In genomic region chr20:37471741-37472235, GRCh38 we compare ENCODE assay signal across 19 cellular contexts. TPM values are rescaled to one million over a fixed set of nuclear protein-coding genes. Genes with fewer than 3 reads are reported as not detected.
DNase-seq lines count a peak whose midpoint lies in the region; ATAC-seq, FAIRE-seq and TF ChIP-seq lines count a peak whose summit lies in the region.
"Had no signal": no experiment of that assay in that cellular context is flagged by ENCODE, and none has a peak within 500 bp of the region (broad histone marks: within the 10 kb centered on the region; RNA-seq: fewer than 3 reads in every experiment).

No MANE protein-coding gene starts in this region.

- peaks cover 30% of the 10 kb centered on the region for H3K4me1 Mint-ChIP-seq in endothelial cell (ENCODE audit: unreplicated experiment)
- H3K4me1 Mint-ChIP-seq: CD8-positive, alpha-beta memory T cell; GM23338 had no signal

- H3K4me2 ChIP-seq in HepG2 (ENCODE audit: low read depth, low read length) (no peak overlapping the region), mesendoderm (ENCODE audit: low read length) (no peak overlapping the region)
- H3K4me2 ChIP-seq: BLaER1, GM23338 had no signal

- H2AFZ ChIP-seq in HepG2 (ENCODE audit: low read length), result no peak overlapping the region
- H2AFZ ChIP-seq: GM23338 had no signal

- H3K79me2 ChIP-seq in HepG2 (ENCODE audit: insufficient read depth, low read length) (no peaks in the 10 kb centered on the region), mesendoderm (ENCODE audit: control insufficient read depth, insufficient read depth, low read length) (no peaks in the 10 kb centered on the region)

- TF ChIP-seq POLR2A in HepG2 (IDR thresholded peaks at IDR 0.05; ENCODE audit: insufficient read depth in 1 of 2, low read depth in 2 of 2, low read length in 2 of 2), result no peak
- TF ChIP-seq POLR2A in right lobe of liver (IDR thresholded peaks at IDR 0.05), result no peak

- H4K8ac ChIP-seq in mesendoderm (ENCODE audit: low read depth, low read length), result no peak overlapping the region

- no peak overlapping the region for H3K23ac ChIP-seq in mesendoderm (ENCODE audit: low read length)

- H3K4me3 Mint-ChIP-seq in endothelial cell (ENCODE audit: unreplicated experiment), result peak overlapping the region; percentile 0
- H3K4me3 Mint-ChIP-seq: CD8-positive, alpha-beta memory T cell; GM23338 had no signal

- peak; percentile 39 for ATAC-seq in HepG2
- ATAC-seq in right lobe of liver, result no peak
- ATAC-seq: GM23338 had no signal

- H3K18ac ChIP-seq in mesendoderm (ENCODE audit: low read length), result no peak overlapping the region

- WGBS in HepG2 (ENCODE audit: low lambda C conversion rate), result 8% methylated on average over 7 of the region's 7 CpGs
- 56% methylated on average over 1 of the region's 7 CpGs for WGBS in right lobe of liver (ENCODE audit: insufficient coverage, low coverage, low lambda C conversion rate, missing lambda C conversion rate)
- WGBS in mesendoderm (ENCODE audit: extremely low coverage, insufficient coverage, low lambda C conversion rate), result no CpG with 5 or more reads among the region's 7 CpGs

- H3K27me3 Mint-ChIP-seq in endothelial cell (ENCODE audit: unreplicated experiment), result peaks cover 8% of the 10 kb centered on the region

- DNase-seq in HepG2 (ENCODE audit: low spot score), result no peak
- DNase-seq in right lobe of liver, result no peak
- DNase-seq in endothelial cell (ENCODE audit: low spot score), result no peak
- peak; percentile 11 for DNase-seq in mesendoderm
- DNase-seq in NCI-H1417 (lab: John Stamatoyannopoulos, UW), result no peak
- DNase-seq in NK-92 (lab: John Stamatoyannopoulos, UW; ENCODE audit: unreplicated experiment), result no peak
- no peak for DNase-seq in DMS153 (lab: John Stamatoyannopoulos, UW)
- DNase-seq: 8988T; AML-193; CD8-positive, alpha-beta memory T cell; DMS 273 treated with DMSO at 0.1 percent for 48 hours; DMS79; H7; IMR-90 had no signal

- H3K36me3 Mint-ChIP-seq in endothelial cell (ENCODE audit: low read depth, unreplicated experiment), result peaks cover 5% of the 10 kb centered on the region
- H3K36me3 Mint-ChIP-seq: CD8-positive, alpha-beta memory T cell had no signal

- TF ChIP-seq EP300 in HepG2 (IDR thresholded peaks at IDR 0.05; ENCODE audit: low read depth in 2 of 2, low read length in 2 of 2) (no peak), HepG2 (CRISPR knock-in tag; IDR thresholded peaks at IDR 0.05; ENCODE audit: borderline replicate concordance) (no peak)

- no peak overlapping the region for H3K56ac ChIP-seq in mesendoderm (ENCODE audit: low read length)

- BruUV-seq in HepG2 (replicated peaks; lab: Mats Ljungman, UMichigan), result no TSS peak

- H3K9ac ChIP-seq in HepG2 (ENCODE audit: insufficient read depth, low read depth, low read length) (no peak overlapping the region), mesendoderm (ENCODE audit: low read length) (no peak overlapping the region)
- H3K9ac ChIP-seq: BLaER1 had no signal

- TF ChIP-seq CTCF in HepG2 (CRISPR knock-in tag; IDR thresholded peaks at IDR 0.05) (no peak), right lobe of liver (IDR thresholded peaks at IDR 0.05) (no peak), endothelial cell (IDR thresholded peaks at IDR 0.05; ENCODE audit: unreplicated experiment) (no peak)

- no peaks in the 10 kb centered on the region for H3K9me3 ChIP-seq in HepG2 (ENCODE audit: low read length)
- no peaks in the 10 kb centered on the region for H3K9me3 ChIP-seq in right lobe of liver
- H3K9me3 ChIP-seq: BLaER1 had no signal

- H3K79me1 ChIP-seq in mesendoderm (ENCODE audit: low read length), result no peaks in the 10 kb centered on the region

- intact Hi-C loops in HepG2 (cut with micrococcal nuclease; ENCODE audit: unreplicated experiment) (no loop called here), right lobe of liver (cut with DNase I) (no loop called here)

- H3K36me3 ChIP-seq in HepG2 (replicated peaks in 1 of 2; ENCODE audit: control insufficient read depth in 1 of 2, insufficient read depth in 2 of 2, low read length in 2 of 2) (no peaks in the 10 kb centered on the region), right lobe of liver (no peaks in the 10 kb centered on the region), mesendoderm (ENCODE audit: control insufficient read depth, insufficient read depth, low read length) (no peaks in the 10 kb centered on the region)
- H3K36me3 ChIP-seq: BLaER1 had no signal

- TF ChIP-seq RAD21 in HepG2 (CRISPR knock-in tag; IDR thresholded peaks at IDR 0.05), result no peak

- CTCF ChIA-PET in HepG2 (lab: Yijun Ruan, JAX; ENCODE audit: low intra/inter-chr PET ratio, low total read pairs), result no interaction called here

- no peak overlapping the region for H4K5ac ChIP-seq in mesendoderm (ENCODE audit: low read length)

- FAIRE-seq in HepG2 (lab: Jason Lieb, UNC), result no peak
- FAIRE-seq: G401.6, GM12891 had no signal

- H2BK5ac ChIP-seq in mesendoderm (ENCODE audit: low read length), result no peak overlapping the region

- no peak overlapping the region for H3K4me3 ChIP-seq in HepG2 (replicated peaks in 1 of 3; ENCODE audit: insufficient read depth in 1 of 3, low read depth in 2 of 3, low read length in 3 of 3)
- H3K4me3 ChIP-seq in right lobe of liver, result no peak overlapping the region
- H3K4me3 ChIP-seq in mesendoderm (ENCODE audit: low read length), result no peak overlapping the region
- H3K4me3 ChIP-seq: BLaER1, GM23338 had no signal

- in situ Hi-C loops in HepG2 (cut with HindIII; ENCODE audit: extremely low pct_ligation_motif_present, low pct_unique_long_range_greater_than_20kb), result no loop called here

- no peaks in the 10 kb centered on the region for H3K9me3 Mint-ChIP-seq in endothelial cell (ENCODE audit: unreplicated experiment)

- no peak overlapping the region for H3K27ac ChIP-seq in HepG2 (ENCODE audit: extremely low read length, insufficient read depth, low read length)
- H3K27ac ChIP-seq in right lobe of liver, result no peak overlapping the region
- H3K27ac ChIP-seq in mesendoderm (ENCODE audit: low read depth, low read length), result no peak overlapping the region
- H3K27ac ChIP-seq: BLaER1, HL-60 had no signal

- peak overlapping the region; percentile 31 for H3K27ac Mint-ChIP-seq in endothelial cell (ENCODE audit: unreplicated experiment)
- H3K27ac Mint-ChIP-seq: CD8-positive, alpha-beta memory T cell; GM23338 had no signal

- no peaks in the 10 kb centered on the region for H4K20me1 ChIP-seq in HepG2 (ENCODE audit: insufficient read depth, low read length)
- H4K20me1 ChIP-seq: BLaER1 had no signal

- H3K4me1 ChIP-seq in HepG2 (ENCODE audit: insufficient read depth, low read length) (no peaks in the 10 kb centered on the region), right lobe of liver (no peaks in the 10 kb centered on the region), mesendoderm (ENCODE audit: control insufficient read depth, low read depth, low read length) (no peaks in the 10 kb centered on the region)

- POLR2A ChIA-PET in HepG2 (lab: Yijun Ruan, JAX), result no interaction called here

- no peak overlapping the region for H3K4ac ChIP-seq in mesendoderm (ENCODE audit: low read depth, low read length)

- no peak overlapping the region for H2BK15ac ChIP-seq in mesendoderm (replicated peaks; ENCODE audit: low read depth)

- peaks cover 3 to 49% of the 10 kb centered on the region in 2 experiments; a peak in 4 of 5 replicates for H3K27me3 ChIP-seq in HepG2 (ENCODE audit: control insufficient read depth in 1 of 2, insufficient read depth in 2 of 2, low read length in 2 of 2)
- no peaks in the 10 kb centered on the region for H3K27me3 ChIP-seq in right lobe of liver
- H3K27me3 ChIP-seq in mesendoderm (ENCODE audit: insufficient read depth, low read length, poor library complexity), result no peaks in the 10 kb centered on the region
- H3K27me3 ChIP-seq: BLaER1 had no signal

- H2BK120ac ChIP-seq in mesendoderm (ENCODE audit: low read depth, low read length), result no peak overlapping the region

- H2AK5ac ChIP-seq in mesendoderm (ENCODE audit: low read length), result no peak overlapping the region

RNA-seq across cellular contexts. Expression of gene NNAT, which starts 49.3 kb away (rescaled TPM):
- total RNA-seq in HepG2 (2016; rRNA removed; fragmentation: Illumina TruSeq; extraction: Trizol) (not detected in 2 replicates), right lobe of liver (not detected), endothelial cell (ENCODE audit: unreplicated experiment) (0.54 TPM)
- total RNA-seq in HepG2 (2016; cell fraction: cytosol; rRNA removed; fragmentation: Illumina TruSeq; extraction: Trizol; ENCODE audit: low read depth), result not detected in 2 replicates
- not detected in 2 replicates for total RNA-seq in HepG2 (2016; cell fraction: insoluble cytoplasmic fraction; rRNA removed; fragmentation: Illumina TruSeq; extraction: Trizol)
- total RNA-seq in HepG2 (2016; cell fraction: membrane; rRNA removed; fragmentation: Illumina TruSeq; extraction: Trizol), result not detected in 2 replicates
- not detected in 2 replicates for total RNA-seq in HepG2 (2016; cell fraction: nucleus; rRNA removed; fragmentation: Illumina TruSeq; extraction: Trizol)
- polyA plus RNA-seq in HepG2 (2011; rRNA removed), result not detected in 2 replicates
- polyA plus RNA-seq in HepG2 (2011; cell fraction: cytosol; rRNA removed), result not detected in 2 replicates
- not detected in 2 replicates for polyA plus RNA-seq in HepG2 (2011; cell fraction: nucleus; rRNA removed)
- polyA plus RNA-seq in HepG2 (2012), result 1.4 and 1.6 TPM in 2 replicates
- polyA plus RNA-seq in HepG2 (2016; cell fraction: cytosol; fragmentation: Illumina TruSeq; extraction: Trizol; ENCODE audit: low read depth), result not detected in 2 replicates
- not detected in 2 replicates for polyA plus RNA-seq in HepG2 (2016; cell fraction: insoluble cytoplasmic fraction; fragmentation: Illumina TruSeq; extraction: Trizol; ENCODE audit: low read depth)
- not detected in 2 replicates for polyA plus RNA-seq in HepG2 (2016; cell fraction: membrane; fragmentation: Illumina TruSeq; extraction: Trizol; ENCODE audit: low read depth)
- not detected in 2 replicates for polyA plus RNA-seq in HepG2 (2016; cell fraction: nucleus; fragmentation: Illumina TruSeq; extraction: Trizol; ENCODE audit: insufficient read depth, low read depth)
- not detected in 2 replicates for polyA minus RNA-seq in HepG2 (2011; rRNA and poly(A)+ RNA removed; ENCODE audit: low replicate concordance)
- not detected in 2 replicates for polyA minus RNA-seq in HepG2 (2011; cell fraction: cytosol; rRNA and poly(A)+ RNA removed)
- not detected in 2 replicates for polyA minus RNA-seq in HepG2 (2011; cell fraction: nucleus; rRNA and poly(A)+ RNA removed)
- 32.8 TPM for polyA plus RNA-seq in mesendoderm (2013, experiment 1 of 2)
- polyA plus RNA-seq in mesendoderm (2013, experiment 2 of 2), result 33.5 TPM
- polyA plus RNA-seq: CD8-positive, alpha-beta memory T cell had no signal

RNA-seq across cellular contexts. Expression of gene BLCAP, which starts 55.9 kb away (rescaled TPM):
- total RNA-seq in HepG2 (2016; rRNA removed; fragmentation: Illumina TruSeq; extraction: Trizol) (34.9 and 52.4 TPM in 2 replicates), right lobe of liver (10 to 100 TPM; 32.7 to 75.5 (median 47.8) TPM), endothelial cell (ENCODE audit: unreplicated experiment) (178 TPM)
- 17.2 and 22.5 TPM in 2 replicates for total RNA-seq in HepG2 (2016; cell fraction: cytosol; rRNA removed; fragmentation: Illumina TruSeq; extraction: Trizol; ENCODE audit: low read depth)
- total RNA-seq in HepG2 (2016; cell fraction: insoluble cytoplasmic fraction; rRNA removed; fragmentation: Illumina TruSeq; extraction: Trizol), result 38.0 and 49.3 TPM in 2 replicates
- 51.0 and 56.2 TPM in 2 replicates for total RNA-seq in HepG2 (2016; cell fraction: membrane; rRNA removed; fragmentation: Illumina TruSeq; extraction: Trizol)
- total RNA-seq in HepG2 (2016; cell fraction: nucleus; rRNA removed; fragmentation: Illumina TruSeq; extraction: Trizol), result 51.2 and 62.7 TPM in 2 replicates
- polyA plus RNA-seq in HepG2 (2011; rRNA removed), result 86.8 and 87.3 TPM in 2 replicates
- 70.1 and 103 TPM in 2 replicates for polyA plus RNA-seq in HepG2 (2011; cell fraction: cytosol; rRNA removed)
- 88.0 and 105 TPM in 2 replicates for polyA plus RNA-seq in HepG2 (2011; cell fraction: nucleus; rRNA removed)
- 48.1 and 53.7 TPM in 2 replicates for polyA plus RNA-seq in HepG2 (2012)
- polyA plus RNA-seq in HepG2 (2016; cell fraction: cytosol; fragmentation: Illumina TruSeq; extraction: Trizol; ENCODE audit: low read depth), result 20.3 and 24.7 TPM in 2 replicates
- polyA plus RNA-seq in HepG2 (2016; cell fraction: insoluble cytoplasmic fraction; fragmentation: Illumina TruSeq; extraction: Trizol; ENCODE audit: low read depth), result 48.7 and 55.1 TPM in 2 replicates
- polyA plus RNA-seq in HepG2 (2016; cell fraction: membrane; fragmentation: Illumina TruSeq; extraction: Trizol; ENCODE audit: low read depth), result 52.2 and 55.0 TPM in 2 replicates
- polyA plus RNA-seq in HepG2 (2016; cell fraction: nucleus; fragmentation: Illumina TruSeq; extraction: Trizol; ENCODE audit: insufficient read depth, low read depth), result 97.6 and 101 TPM in 2 replicates
- 129 and 137 TPM in 2 replicates for polyA minus RNA-seq in HepG2 (2011; rRNA and poly(A)+ RNA removed; ENCODE audit: low replicate concordance)
- 28.5 and 36.9 TPM in 2 replicates for polyA minus RNA-seq in HepG2 (2011; cell fraction: cytosol; rRNA and poly(A)+ RNA removed)
- 87.7 and 95.1 TPM in 2 replicates for polyA minus RNA-seq in HepG2 (2011; cell fraction: nucleus; rRNA and poly(A)+ RNA removed)
- 40.6 TPM for polyA plus RNA-seq in mesendoderm (2013, experiment 1 of 2)
- 39.4 TPM for polyA plus RNA-seq in mesendoderm (2013, experiment 2 of 2)
